In genomic region chr13:24877531-24877930, GRCh38 we compare ENCODE assay signal across 5 cellular contexts.
"Had no signal": no experiment of that assay in that cellular context is flagged by ENCODE, and none has a peak within 500 bp of the region (broad histone marks: within the 10 kb centered on the region; RNA-seq: fewer than 3 reads in every experiment).

No MANE protein-coding gene starts in this region.

- H3K4me3 ChIP-seq: K562 had no signal

- DNase-seq: IMR-90, KBM-7, KG1 had no signal

- H3K27ac ChIP-seq: HL-60 had no signal
